Comparison of ENCODE assay signal across 26 cellular contexts in the genomic region with DNA sequence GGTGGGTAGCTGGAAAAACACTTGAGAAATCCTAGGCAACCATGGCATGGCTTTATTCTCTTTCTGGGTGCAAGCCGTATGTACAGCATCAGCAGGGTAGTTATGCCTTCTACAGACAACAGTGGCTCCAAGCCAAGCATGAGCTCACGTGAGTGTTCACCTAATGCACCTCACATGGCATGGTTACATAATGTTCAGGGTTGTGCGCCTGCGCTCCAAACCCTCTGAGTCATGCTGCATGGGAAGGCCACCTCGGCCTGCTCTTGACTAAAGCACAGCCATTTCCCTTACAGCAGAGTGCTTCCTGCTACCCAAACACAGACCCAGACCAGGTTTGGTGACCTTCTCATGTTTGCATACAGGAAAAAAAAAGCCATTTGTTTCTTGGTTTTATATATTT.
DNase-seq lines count a peak whose midpoint lies in the region; FAIRE-seq and TF ChIP-seq lines count a peak whose summit lies in the region.
"Had no signal": no experiment of that assay in that cellular context is flagged by ENCODE, and none has a peak within 500 bp of the region (broad histone marks: within the 10 kb centered on the region; RNA-seq: fewer than 3 reads in every experiment).

No MANE protein-coding gene starts in this region.

- H3K27me3 ChIP-seq in breast epithelium (no peaks in the 10 kb centered on the region), endothelial cell of umbilical vein (ENCODE audit: control insufficient read depth in 2 of 2, insufficient read depth in 2 of 2, low read length in 2 of 2) (peaks cover 0 to 3% of the 10 kb centered on the region in 2 experiments)
- H3K27me3 ChIP-seq: gastrocnemius medialis, pancreas, vagina had no signal

- H3K9me3 Mint-ChIP-seq in MCF 10A (ENCODE audit: unreplicated experiment) = no peaks in the 10 kb centered on the region
- H3K9me3 Mint-ChIP-seq: T-helper 2 cell treated with Interferon-gamma antibody and Interleukin-4, amounts not matched to agents 5 μg/mL and 100 μg/mL, for 36 hours had no signal

- peaks cover 6% of the 10 kb centered on the region for H3K4me1 Mint-ChIP-seq in MCF 10A (ENCODE audit: insufficient read depth, unreplicated experiment)
- H3K4me1 Mint-ChIP-seq: naive thymus-derived CD8-positive, alpha-beta T cell; WTC11 had no signal

- POLR2A ChIA-PET in MCF 10A (lab: Yijun Ruan, JAX) (interaction anchor here (0.6 kb wide), 1 partner anchor 47 kb away, joined by 3 read pairs; no protein-coding TSS in a partner anchor), endothelial cell of umbilical vein (lab: Charles Lee) (no interaction called here)

- H3K27me3 Mint-ChIP-seq in MCF 10A (ENCODE audit: insufficient read depth, unreplicated experiment) = peaks cover 31% of the 10 kb centered on the region

- no peak overlapping the region for H3K27ac Mint-ChIP-seq in MCF 10A (ENCODE audit: low read depth, unreplicated experiment)
- H3K27ac Mint-ChIP-seq: activated CD4-positive, alpha-beta memory T cell treated with anti-CD3 and anti-CD28 coated beads for 36 hours; naive thymus-derived CD8-positive, alpha-beta T cell; T-helper 2 cell treated with Interferon-gamma antibody and Interleukin-4, amounts not matched to agents 5 μg/mL and 100 μg/mL, for 36 hours; WTC11 had no signal

- H3K4me1 ChIP-seq in breast epithelium (no peaks in the 10 kb centered on the region), endothelial cell of umbilical vein (ENCODE audit: control insufficient read depth, extremely low read depth, insufficient read depth, low read length) (no peaks in the 10 kb centered on the region)
- H3K4me1 ChIP-seq: gastrocnemius medialis, pancreas, vagina had no signal

- no peaks in the 10 kb centered on the region for H3K9me1 ChIP-seq in endothelial cell of umbilical vein (replicated peaks; ENCODE audit: control insufficient read depth, extremely low read depth, insufficient read depth, low read length)

- no peak overlapping the region for H2AFZ ChIP-seq in endothelial cell of umbilical vein (ENCODE audit: low read depth, low read length)
- H2AFZ ChIP-seq: PC-9 had no signal

- no peak for FAIRE-seq in endothelial cell of umbilical vein (lab: Jason Lieb, UNC)
- FAIRE-seq: G401.6, pancreas had no signal

- no peak overlapping the region for H3K4me3 Mint-ChIP-seq in MCF 10A (ENCODE audit: unreplicated experiment)
- H3K4me3 Mint-ChIP-seq: activated CD4-positive, alpha-beta memory T cell treated with anti-CD3 and anti-CD28 coated beads for 36 hours; naive thymus-derived CD8-positive, alpha-beta T cell; T-helper 2 cell treated with Interferon-gamma antibody and Interleukin-4, amounts not matched to agents 5 μg/mL and 100 μg/mL, for 36 hours; WTC11 had no signal

- no peaks in the 10 kb centered on the region for H4K20me1 ChIP-seq in endothelial cell of umbilical vein (replicated peaks; ENCODE audit: control insufficient read depth, extremely low read depth, insufficient read depth, low read length)

- dilution Hi-C loops in endothelial cell of umbilical vein (cut with MboI; ENCODE audit: extremely low pct_ligation_motif_present, low sequenced_read_pairs) = no loop called here

- H3K79me2 ChIP-seq in endothelial cell of umbilical vein (ENCODE audit: control insufficient read depth, insufficient read depth, low read length) = no peaks in the 10 kb centered on the region

- CTCF ChIA-PET in MCF 10A (lab: Yijun Ruan, JAX) = interaction anchor here (0.6 to 1.2 kb wide), 2 partner anchors 101 to 382 kb away, joined by 3 read pairs; no protein-coding TSS in a partner anchor
- CTCF ChIA-PET in endothelial cell of umbilical vein (lab: Charles Lee) = interaction anchor here (1.5 kb wide), 1 partner anchor 9 kb away, joined by 3 read pairs; no protein-coding TSS in a partner anchor

- H3K36me3 ChIP-seq in breast epithelium = no peaks in the 10 kb centered on the region
- H3K36me3 ChIP-seq in endothelial cell of umbilical vein (ENCODE audit: control insufficient read depth in 2 of 2, extremely low read depth in 1 of 2, insufficient read depth in 2 of 2, low read length in 2 of 2) = no peaks in the 10 kb centered on the region
- H3K36me3 ChIP-seq: gastrocnemius medialis, pancreas, vagina had no signal

- H3K27ac ChIP-seq in breast epithelium (no peak overlapping the region), endothelial cell of umbilical vein (ENCODE audit: insufficient read depth, low read depth, low read length) (no peak overlapping the region)
- H3K27ac ChIP-seq: dorsolateral prefrontal cortex, gastrocnemius medialis, pancreas, PC-9, SK-N-MC, vagina had no signal

- H3K4me3 ChIP-seq in breast epithelium = no peak overlapping the region
- no peak overlapping the region for H3K4me3 ChIP-seq in endothelial cell of umbilical vein (replicated peaks in 1 of 3; ENCODE audit: insufficient read depth in 1 of 3, low read depth in 1 of 3, low read length in 3 of 3)
- H3K4me3 ChIP-seq: dorsolateral prefrontal cortex, gastrocnemius medialis, pancreas, PC-9, SK-N-MC, vagina had no signal

- TF ChIP-seq CTCF in MCF 10A (IDR thresholded peaks at IDR 0.05; ENCODE audit: unreplicated experiment) = no peak
- no peak for TF ChIP-seq CTCF in breast epithelium (IDR thresholded peaks at IDR 0.05)
- TF ChIP-seq CTCF in endothelial cell of umbilical vein (IDR thresholded peaks at IDR 0.05; ENCODE audit: extremely low read depth in 1 of 2, insufficient read depth in 1 of 2, low read depth in 1 of 2, low read length in 2 of 2) = no peak

- no peak overlapping the region for H3K9ac ChIP-seq in endothelial cell of umbilical vein (replicated peaks; ENCODE audit: extremely low read depth, insufficient read depth, low read length)

- DNase-seq in MCF 10A (ENCODE audit: unreplicated experiment) (peak; percentile 64), breast epithelium (ENCODE audit: low spot score in 2 of 2) (no peak), NCI-H774 (lab: John Stamatoyannopoulos, UW) (peak; percentile 5), endothelial cell of umbilical vein (ENCODE audit: low read depth, low spot score) (peak; percentile 8), HPDE6-E6E7 (ENCODE audit: extremely low spot score) (no peak), LoVo (ENCODE audit: low spot score) (no peak), NCI-H187 (lab: John Stamatoyannopoulos, UW) (no peak), NOMO-1 (lab: John Stamatoyannopoulos, UW; ENCODE audit: unreplicated experiment in 2 of 2) (no peak)
- DNase-seq: ACHN; activated CD4-positive, alpha-beta memory T cell treated with anti-CD3 and anti-CD28 coated beads for 36 hours; activated naive CD4-positive, alpha-beta T cell; amygdala; dorsolateral prefrontal cortex; gastrocnemius medialis; IMR-90; kidney glomerular epithelial cell; naive thymus-derived CD8-positive, alpha-beta T cell; NCI-H1105; PC-9; stimulated activated CD4-positive, alpha-beta T cell treated with anti-CD3 and anti-CD28 coated beads, Interleukin-15, amount 100 ng/mL, for 24 hours had no signal

- H3K36me3 Mint-ChIP-seq in MCF 10A (ENCODE audit: insufficient read depth, unreplicated experiment) = no peaks in the 10 kb centered on the region
- H3K36me3 Mint-ChIP-seq: activated CD4-positive, alpha-beta memory T cell treated with anti-CD3 and anti-CD28 coated beads for 36 hours had no signal

- H3K9me3 ChIP-seq in breast epithelium (no peaks in the 10 kb centered on the region), endothelial cell of umbilical vein (replicated peaks; ENCODE audit: control insufficient read depth, insufficient read depth, low read length) (no peaks in the 10 kb centered on the region)
- H3K9me3 ChIP-seq: gastrocnemius medialis, pancreas, vagina had no signal

- TF ChIP-seq POLR2A in breast epithelium (IDR thresholded peaks at IDR 0.05) = no peak
- no peak for TF ChIP-seq POLR2A in endothelial cell of umbilical vein (IDR thresholded peaks at IDR 0.05; ENCODE audit: low read depth, low read length)

- no peak overlapping the region for H3K4me2 ChIP-seq in endothelial cell of umbilical vein (ENCODE audit: insufficient read depth, low read length)
- H3K4me2 ChIP-seq: PC-9 had no signal

- BruUV-seq in MCF 10A (replicated peaks; lab: Mats Ljungman, UMichigan) (no TSS peak), endothelial cell of umbilical vein (replicated peaks; lab: Mats Ljungman, UMichigan) (no TSS peak)

- intact Hi-C loops in MCF 10A (cut with micrococcal nuclease) = no loop called here
- intact Hi-C loops in breast epithelium (cut with DNase I; ENCODE audit: low total_unique reads) = no loop called here
- intact Hi-C loops in endothelial cell of umbilical vein (cut with micrococcal nuclease) = no loop called here

TF ChIP-seq in endothelial cell of umbilical vein, 7 proteins besides CTCF, POLR2A, EP300 and RAD21:
- TF ChIP-seq MYC (IDR thresholded peaks at IDR 0.05; ENCODE audit: low read depth, low read length) = no peak
- TF ChIP-seq JUN (IDR thresholded peaks at IDR 0.05; ENCODE audit: borderline replicate concordance, insufficient read depth, insufficient read length, low read depth) = no peak
- TF ChIP-seq, protein P1, sequence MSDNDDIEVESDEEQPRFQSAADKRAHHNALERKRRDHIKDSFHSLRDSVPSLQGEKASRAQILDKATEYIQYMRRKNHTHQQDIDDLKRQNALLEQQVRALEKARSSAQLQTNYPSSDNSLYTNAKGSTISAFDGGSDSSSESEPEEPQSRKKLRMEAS (IDR thresholded peaks at IDR 0.05; ENCODE audit: insufficient read depth, insufficient read length) = no peak
- TF ChIP-seq EZH2 (IDR thresholded peaks at IDR 0.05; ENCODE audit: borderline replicate concordance, low read depth, low read length, severe bottlenecking) = no peak
- no peak for TF ChIP-seq FOS (IDR thresholded peaks at IDR 0.05; ENCODE audit: borderline replicate concordance, insufficient read depth, low read length)
- TF ChIP-seq GATA2 (IDR thresholded peaks at IDR 0.05; ENCODE audit: insufficient read depth, insufficient read length, low read depth, low read length) = no peak
- no peak for TF ChIP-seq POLR2AphosphoS5 (IDR thresholded peaks at IDR 0.05; ENCODE audit: insufficient read depth, low read depth, low read length)

Comparison
In these comparisons a context has a peak if more than half of its experiments do, and no peak if none do; other contexts are left out.
1. DNase-seq: peak in MCF 10A (single experiment), NCI-H774 (single experiment) and endothelial cell of umbilical vein (single experiment); none in breast epithelium (0 of 2), HPDE6-E6E7 (single experiment), LoVo (single experiment), NCI-H187 (0 of 2) and NOMO-1 (0 of 2).